Comparison of ENCODE assay signal across 1 cellular context in genomic region chr22:20116951-20117645, GRCh38.
TF ChIP-seq lines count a peak whose summit lies in the region.

Gene TRMT2A, minus strand, starts transcription at chr22:20117226. Its CDS starts 320 bp downstream, at chr22:20116906.

TF ChIP-seq in K562, 482 proteins besides CTCF, POLR2A, EP300 and RAD21 (continued from another document and continues in another):
- TF ChIP-seq ZBTB2 (IDR thresholded peaks at IDR 0.05): peak; percentile 96
- TF ChIP-seq DMBX1 (CRISPR knock-in tag; IDR thresholded peaks at IDR 0.05; ENCODE audit: borderline replicate concordance): peak; percentile 89
- peak; percentile 55 for TF ChIP-seq ZNF583 (CRISPR knock-in tag; IDR thresholded peaks at IDR 0.05)
- no peak for TF ChIP-seq FIP1L1 (IDR thresholded peaks at IDR 0.05; ENCODE audit: low read depth, low read length, poor library complexity, severe bottlenecking)
- TF ChIP-seq CREBBP (IDR thresholded peaks at IDR 0.05; ENCODE audit: low read depth, low read length): no peak
- peak; percentile 82 for TF ChIP-seq MXD1 (CRISPR knock-in tag; IDR thresholded peaks at IDR 0.05; ENCODE audit: borderline replicate concordance, poor library complexity, severe bottlenecking)
- TF ChIP-seq CHD4 (IDR thresholded peaks at IDR 0.05; ENCODE audit: insufficient read depth, insufficient replicate concordance, low read depth, low read length, poor library complexity, severe bottlenecking): peak; percentile 98
- TF ChIP-seq ZNF12 (CRISPR knock-in tag; IDR thresholded peaks at IDR 0.05): no peak
- no peak for TF ChIP-seq MEF2A (IDR thresholded peaks at IDR 0.05; ENCODE audit: control insufficient read depth, low read depth, low read length)
- TF ChIP-seq ZBTB43 (CRISPR knock-in tag; IDR thresholded peaks at IDR 0.05): no peak
- no peak for TF ChIP-seq MYBL2 (IDR thresholded peaks at IDR 0.05; ENCODE audit: low read depth)
- TF ChIP-seq MYBL2 (CRISPR knock-in tag; IDR thresholded peaks at IDR 0.05; ENCODE audit: borderline replicate concordance): no peak
- no peak for TF ChIP-seq PRMT5 (CRISPR knock-in tag; IDR thresholded peaks at IDR 0.05)
- no peak for TF ChIP-seq FOXA1 (IDR thresholded peaks at IDR 0.05; ENCODE audit: borderline replicate concordance)
- no peak for TF ChIP-seq ZNF274 (IDR thresholded peaks at IDR 0.05; ENCODE audit: borderline replicate concordance, low read depth, low read length)
- peak; percentile 93 for TF ChIP-seq ERF (CRISPR knock-in tag; IDR thresholded peaks at IDR 0.05)
- TF ChIP-seq CGGBP1 (CRISPR knock-in tag; IDR thresholded peaks at IDR 0.05): peak; percentile 92
- peak; percentile 80 for TF ChIP-seq HDAC6 (IDR thresholded peaks at IDR 0.05; ENCODE audit: low read depth, low read length)
- no peak for TF ChIP-seq IFI16 (CRISPR knock-in tag; IDR thresholded peaks at IDR 0.05)
- peak in 2 of 3 experiments; percentile 25 to 80 for TF ChIP-seq YY1 (IDR thresholded peaks at IDR 0.05; ENCODE audit: borderline replicate concordance in 1 of 3, control insufficient read depth in 1 of 3, extremely low read depth in 1 of 3, insufficient read depth in 3 of 3, insufficient read length in 1 of 3, insufficient replicate concordance in 2 of 3, low read depth in 1 of 3, low read length in 2 of 3)
- no peak for TF ChIP-seq CTBP1 (IDR thresholded peaks at IDR 0.05; ENCODE audit: borderline replicate concordance)
- TF ChIP-seq NBN (IDR thresholded peaks at IDR 0.05; ENCODE audit: low read depth): no peak
- TF ChIP-seq ZC3H8 (IDR thresholded peaks at IDR 0.05): peak; percentile 79; the same call in 1 of the 2 replicates
- TF ChIP-seq STAG1 (CRISPR knock-in tag; IDR thresholded peaks at IDR 0.05; ENCODE audit: borderline replicate concordance): no peak
- no peak for TF ChIP-seq ETS1 (conservative IDR thresholded peaks at IDR 0.05; ENCODE audit: control insufficient read depth, low read depth, low read length)
- peak; percentile 57; the same call in 1 of the 2 replicates for TF ChIP-seq RFX7 (CRISPR knock-in tag; IDR thresholded peaks at IDR 0.05)
- TF ChIP-seq SRSF1 (IDR thresholded peaks at IDR 0.05; ENCODE audit: low read depth, low read length): no peak
- peak; percentile 87; the same call in 1 of the 2 replicates for TF ChIP-seq SMAD3 (CRISPR knock-in tag; conservative IDR thresholded peaks at IDR 0.05)
- TF ChIP-seq ARID3B (CRISPR knock-in tag; IDR thresholded peaks at IDR 0.05; ENCODE audit: borderline replicate concordance): peak; percentile 84; the same call in 1 of the 2 replicates
- TF ChIP-seq SLC30A9 (CRISPR knock-in tag; IDR thresholded peaks at IDR 0.05): no peak
- no peak for TF ChIP-seq SAP30 (IDR thresholded peaks at IDR 0.05; ENCODE audit: borderline replicate concordance, insufficient read depth, low read depth, low read length, poor library complexity, severe bottlenecking)
- peak; percentile 95 for TF ChIP-seq ELF4 (CRISPR knock-in tag; IDR thresholded peaks at IDR 0.05)
- TF ChIP-seq ZNF780A (CRISPR knock-in tag; IDR thresholded peaks at IDR 0.05): no peak
- TF ChIP-seq ESRRA (IDR thresholded peaks at IDR 0.05; ENCODE audit: borderline replicate concordance, low read depth): no peak
- peak; percentile 100 for TF ChIP-seq E2F1 (CRISPR knock-in tag; IDR thresholded peaks at IDR 0.05)
- peak; percentile 32 for TF ChIP-seq ZFP36 (IDR thresholded peaks at IDR 0.05; ENCODE audit: low read depth, low read length, partially characterized antibody)
- no peak for TF ChIP-seq PURB (CRISPR knock-in tag; IDR thresholded peaks at IDR 0.05; ENCODE audit: low read depth)
- peak; percentile 99 for TF ChIP-seq CREB1 (IDR thresholded peaks at IDR 0.05)
- TF ChIP-seq CREB1 (CRISPR knock-in tag; IDR thresholded peaks at IDR 0.05): no peak
- TF ChIP-seq ZBTB33 (CRISPR knock-in tag; IDR thresholded peaks at IDR 0.05): no peak
- TF ChIP-seq CHCHD3 (CRISPR knock-in tag; IDR thresholded peaks at IDR 0.05): peak; percentile 67; the same call in 1 of the 2 replicates
- no peak for TF ChIP-seq HEY1 (CRISPR knock-in tag; IDR thresholded peaks at IDR 0.05; ENCODE audit: borderline replicate concordance)
- TF ChIP-seq RERE (CRISPR knock-in tag; IDR thresholded peaks at IDR 0.05; ENCODE audit: borderline replicate concordance): no peak
- TF ChIP-seq POU5F1 (IDR thresholded peaks at IDR 0.05; ENCODE audit: borderline replicate concordance, low read depth, low read length, partially characterized antibody): peak; percentile 93
- TF ChIP-seq ZNF79 (CRISPR knock-in tag; IDR thresholded peaks at IDR 0.05; ENCODE audit: low read depth): no peak
- no peak for TF ChIP-seq EZH2 (IDR thresholded peaks at IDR 0.05; ENCODE audit: borderline replicate concordance, low read depth, low read length)
- no peak for TF ChIP-seq CEBPG (CRISPR knock-in tag; IDR thresholded peaks at IDR 0.05)
- no peak for TF ChIP-seq CEBPG (tag; conservative IDR thresholded peaks at IDR 0.05 in 1 of 2, IDR thresholded peaks at IDR 0.05 in 1 of 2)
- no peak for TF ChIP-seq ZNF717 (CRISPR knock-in tag; IDR thresholded peaks at IDR 0.05)
- TF ChIP-seq RBM14 (IDR thresholded peaks at IDR 0.05; ENCODE audit: borderline replicate concordance, insufficient read depth, low read depth, low read length): no peak
- peak; percentile 45; the same call in 1 of the 2 replicates for TF ChIP-seq KLF6 (CRISPR knock-in tag; IDR thresholded peaks at IDR 0.05; ENCODE audit: borderline replicate concordance)
- no peak for TF ChIP-seq U2AF2 (optimal IDR thresholded peaks at IDR 0.05; ENCODE audit: low read depth, low read length)
- no peak for TF ChIP-seq POLR2B (IDR thresholded peaks at IDR 0.05; ENCODE audit: low read depth, partially characterized antibody)
